ENCODE assay signal across 15 cellular contexts in the genomic region with DNA sequence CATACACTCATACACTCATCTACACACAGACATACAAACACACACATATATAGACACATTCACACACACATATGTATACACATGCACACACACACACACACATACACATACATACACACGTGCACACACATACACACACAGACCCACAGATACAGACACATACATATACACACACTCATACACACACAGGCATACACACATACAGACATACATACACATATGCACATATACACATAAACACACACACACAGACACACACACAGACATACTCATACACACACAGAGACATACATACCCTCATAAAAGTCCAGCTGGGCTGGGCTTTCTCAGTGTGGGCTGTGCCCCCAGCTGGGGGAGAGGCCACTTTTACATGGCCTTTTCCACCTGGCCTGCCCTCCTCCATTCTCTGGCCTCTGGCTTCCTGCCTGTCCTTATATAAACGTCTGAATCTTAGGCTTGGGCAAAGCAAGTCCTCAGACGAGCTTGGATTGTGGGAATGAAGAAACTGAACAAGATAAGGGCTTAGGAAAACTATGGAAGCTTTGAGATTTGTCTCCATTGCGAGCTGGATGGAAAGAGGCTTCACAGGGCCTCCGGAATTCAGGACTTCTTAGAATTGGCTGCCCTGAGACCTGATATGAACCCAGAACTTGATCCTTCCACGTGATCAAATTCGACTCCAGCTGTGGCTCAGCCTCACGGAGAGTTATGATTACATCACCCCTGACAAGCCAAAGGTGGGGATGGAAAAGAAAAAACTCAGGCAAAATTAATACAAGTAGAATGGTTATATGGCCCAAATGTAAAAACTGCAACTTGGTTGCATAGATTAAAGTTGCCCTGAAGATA. TPM values are rescaled to one million over a fixed set of nuclear protein-coding genes. Genes with fewer than 3 reads are reported as not detected.
DNase-seq lines count a peak whose midpoint lies in the region; ATAC-seq and TF ChIP-seq lines count a peak whose summit lies in the region.
"Had no signal": no experiment of that assay in that cellular context is flagged by ENCODE, and none has a peak within 500 bp of the region (broad histone marks: within the 10 kb centered on the region; RNA-seq: fewer than 3 reads in every experiment).

No MANE protein-coding gene starts in this region.

- no peak overlapping the region for H3K4me3 ChIP-seq in AG04450 (ENCODE audit: low read depth, low read length)
- H3K4me3 ChIP-seq in MG63 = no peak overlapping the region
- no peak overlapping the region for H3K4me3 ChIP-seq in lower lobe of right lung

- H3K9me3 ChIP-seq in AG04450 (ENCODE audit: control insufficient read depth, insufficient read depth, low read length) = no peaks in the 10 kb centered on the region; the same call in 1 of the 2 replicates
- no peaks in the 10 kb centered on the region for H3K9me3 ChIP-seq in MG63
- no peaks in the 10 kb centered on the region for H3K9me3 ChIP-seq in lower lobe of right lung

- POLR2A ChIA-PET in AG04450 (lab: Yijun Ruan, JAX) = interaction anchor here (0.9 kb wide), 1 partner anchor 22 kb away, joined by 3 read pairs; a partner anchor contains a TSS

- intact Hi-C loops in lower lobe of right lung (cut with DNase I) = no loop called here

- H3K27ac ChIP-seq in AG04450 (ENCODE audit: low read depth, low read length) (peak overlapping the region; percentile 47), lower lobe of right lung (peak overlapping the region; percentile 24)
- H3K27ac ChIP-seq: epithelial cell of prostate, KMS-11 had no signal

- CTCF ChIA-PET in AG04450 (lab: Charles Lee) = interaction anchor here (0.6 to 2.3 kb wide), 3 partner anchors 8 to 53 kb away, joined by 4 to 8 read pairs (median 4); no protein-coding TSS in a partner anchor

- no peaks in the 10 kb centered on the region for H3K27me3 ChIP-seq in AG04450 (ENCODE audit: control insufficient read depth, insufficient read depth, low read length)
- H3K27me3 ChIP-seq in MG63 = no peaks in the 10 kb centered on the region
- H3K27me3 ChIP-seq in lower lobe of right lung (ENCODE audit: low read depth) = no peaks in the 10 kb centered on the region

- TF ChIP-seq CTCF in AG04450 (IDR thresholded peaks at IDR 0.05; ENCODE audit: low read depth, low read length) (no peak), lower lobe of right lung (IDR thresholded peaks at IDR 0.05) (no peak)

- peak; percentile 15 for ATAC-seq in esophagus mucosa
- no peak for ATAC-seq in lower lobe of right lung
- no peak for ATAC-seq in HG02870 (IDR thresholded peaks at IDR 0.05; ENCODE audit: unreplicated experiment)

- H3K36me3 ChIP-seq in MG63 (no peaks in the 10 kb centered on the region), lower lobe of right lung (no peaks in the 10 kb centered on the region)

- DNase-seq in AG04450 (ENCODE audit: low read depth, low spot score) = peak; percentile 41
- peak; percentile 30 for DNase-seq in MG63
- DNase-seq in lower lobe of right lung = no peak
- no peak for DNase-seq in stimulated activated CD4-positive, alpha-beta T cell treated with anti-CD3 and anti-CD28 coated beads, Interleukin-2, amount 100 ng/mL, for 24 hours
- no peak for DNase-seq in NCI-H446 treated with DMSO at 0.1 percent for 48 hours (lab: John Stamatoyannopoulos, UW)
- no peak for DNase-seq in NCI-H187 (lab: John Stamatoyannopoulos, UW)
- DNase-seq: activated CD4-positive, alpha-beta T cell treated with anti-CD3 and anti-CD28 coated beads, Interleukin-2, amount 10 ng/mL, durations not matched to agents 24 days and 14 days; T-helper 2 cell had no signal

- peaks cover 16% of the 10 kb centered on the region for H3K4me1 ChIP-seq in lower lobe of right lung

RNA-seq across cellular contexts. Expression of a gene that starts 22.5 kb away (rescaled TPM):
- polyA plus RNA-seq in AG04450 (2011; rRNA removed) = 166 and 273 TPM in 2 replicates
- 70.5 and 90.7 TPM in 2 replicates for polyA minus RNA-seq in AG04450 (2011; rRNA and poly(A)+ RNA removed)
- 61.5 and 148 TPM in 2 replicates for total RNA-seq in MG63 (2014; rRNA removed; shearing (Covaris generic); ENCODE audit: low replicate concordance)
- total RNA-seq in esophagus mucosa (292 TPM), lower lobe of right lung (727 TPM)
- total RNA-seq: OCI-LY7 had no signal

RNA-seq across cellular contexts. Expression of a gene that starts 28.6 kb away (rescaled TPM):
- polyA plus RNA-seq in AG04450 (2011; rRNA removed) = not detected in 2 replicates
- not detected in 2 replicates for polyA minus RNA-seq in AG04450 (2011; rRNA and poly(A)+ RNA removed)
- total RNA-seq in MG63 (2014; rRNA removed; shearing (Covaris generic); ENCODE audit: low replicate concordance) = not detected in 2 replicates
- total RNA-seq in esophagus mucosa (not detected), lower lobe of right lung (not detected)
- total RNA-seq: activated CD4-positive, alpha-beta T cell treated with anti-CD3 and anti-CD28 coated beads, Interleukin-2, amount 10 ng/mL, durations not matched to agents 24 days and 14 days; activated T-helper 2 cell treated with anti-CD3 and anti-CD28 coated beads, Interferon-gamma antibody, Interleukin-2, Interleukin-4, amounts not matched to agents 10 μg/mL and 5 μg/mL and 100 μg/mL, durations not matched to agents 14 hours and 24 hours and 36 hours; neural crest cell; OCI-LY7 had no signal

RNA-seq across cellular contexts. Expression of a gene that starts 54.5 kb away (rescaled TPM):
- not detected in 2 replicates for polyA plus RNA-seq in AG04450 (2011; rRNA removed)
- not detected in 2 replicates for polyA minus RNA-seq in AG04450 (2011; rRNA and poly(A)+ RNA removed)
- not detected in 2 replicates for total RNA-seq in MG63 (2014; rRNA removed; shearing (Covaris generic); ENCODE audit: low replicate concordance)
- total RNA-seq in esophagus mucosa (not detected), lower lobe of right lung (not detected)
- total RNA-seq: activated CD4-positive, alpha-beta T cell treated with anti-CD3 and anti-CD28 coated beads, Interleukin-2, amount 10 ng/mL, durations not matched to agents 24 days and 14 days; activated T-helper 2 cell treated with anti-CD3 and anti-CD28 coated beads, Interferon-gamma antibody, Interleukin-2, Interleukin-4, amounts not matched to agents 10 μg/mL and 5 μg/mL and 100 μg/mL, durations not matched to agents 14 hours and 24 hours and 36 hours; neural crest cell; OCI-LY7 had no signal

Comparison
In these comparisons a context has a peak if more than half of its experiments do, and no peak if none do; other contexts are left out.
1. DNase-seq: peak in AG04450 (single experiment) and MG63 (single experiment); none in lower lobe of right lung (single experiment), stimulated activated CD4-positive, alpha-beta T cell treated with anti-CD3 and anti-CD28 coated beads, Interleukin-2, amount 100 ng/mL, for 24 hours (0 of 2), NCI-H446 treated with DMSO at 0.1 percent for 48 hours (single experiment) and NCI-H187 (0 of 2).